ENCODE assay signal across 10 cellular contexts in the genomic region with DNA sequence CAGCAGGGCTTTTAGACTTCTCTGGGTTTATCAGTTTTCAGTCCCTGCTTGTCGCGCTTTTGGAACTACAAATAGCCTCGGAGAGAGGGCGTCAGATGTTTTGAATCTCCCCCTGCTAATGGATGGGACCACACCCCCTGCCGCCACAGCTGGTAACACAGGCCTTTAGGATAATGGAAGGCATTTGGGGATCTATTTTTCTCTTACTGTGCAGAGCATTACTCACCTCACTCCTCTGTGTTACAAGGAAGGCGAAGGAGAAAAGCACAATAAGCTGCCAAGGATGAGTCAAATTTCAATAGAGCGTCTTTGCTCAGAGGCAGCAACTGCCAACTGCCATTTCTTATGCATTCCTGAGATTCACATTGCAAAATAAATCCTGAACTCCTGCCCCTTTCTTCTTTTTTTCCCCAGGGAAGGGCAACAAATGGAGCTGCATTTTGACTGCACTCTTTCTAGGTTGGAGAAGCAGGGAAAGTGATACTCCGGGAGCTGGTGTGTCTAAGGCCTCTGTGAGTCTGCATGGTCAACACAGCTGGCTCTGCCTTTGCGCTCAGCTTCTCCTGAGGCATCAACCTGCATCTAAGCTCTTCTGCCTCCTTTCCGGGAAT. TPM values are rescaled to one million over a fixed set of nuclear protein-coding genes. Genes with fewer than 3 reads are reported as not detected.
A peak's percentile ranks its signal among the peaks of the same experiment; 100 is the strongest.
DNase-seq lines count a peak whose midpoint lies in the region; ATAC-seq and TF ChIP-seq lines count a peak whose summit lies in the region.
"Had no signal": no experiment of that assay in that cellular context is flagged by ENCODE, and none has a peak within 500 bp of the region (broad histone marks: within the 10 kb centered on the region; RNA-seq: fewer than 3 reads in every experiment).

No MANE protein-coding gene starts in this region.

- no peaks in the 10 kb centered on the region for H3K23me2 ChIP-seq in H9 (ENCODE audit: insufficient read length, low read depth, low read length, poor library complexity, severe bottlenecking)

- peaks cover 19 to 20% of the 10 kb centered on the region in 2 experiments for H3K4me1 Mint-ChIP-seq in H9

- no peak overlapping the region for H2BK20ac ChIP-seq in H9 (ENCODE audit: low read depth, low read length, poor library complexity, severe bottlenecking)

- H3K9ac ChIP-seq in H9 (ENCODE audit: extremely low read depth, insufficient read length, low read length) (no peak overlapping the region), PC-3 (ENCODE audit: low read length) (no peak overlapping the region; the same call in 1 of the 2 replicates), smooth muscle cell (ENCODE audit: low read depth) (no peak overlapping the region)

- H3K4me3 ChIP-seq in PC-3 (ENCODE audit: low read length) (0 out of 2 replicates have a peak overlapping the region, but pooled peaks have one; percentile 7), smooth muscle cell (no peak overlapping the region)
- H3K4me3 ChIP-seq: ascending aorta had no signal

- CTCF ChIA-PET in PC-3 (lab: Charles Lee) = interaction anchor here (0.6 kb wide), 1 partner anchor 583 kb away, joined by 3 read pairs; the partner anchor contains the start of gene BBIP1

- ATAC-seq in PC-3 = peak; percentile 99
- peak; percentile 99 for ATAC-seq in esophagus mucosa
- ATAC-seq in HG03378 (IDR thresholded peaks at IDR 0.05; ENCODE audit: unreplicated experiment) = no peak
- ATAC-seq in GM18861 (IDR thresholded peaks at IDR 0.05; ENCODE audit: unreplicated experiment) = no peak

- H2BK5ac ChIP-seq in H9 (ENCODE audit: insufficient read length, low read length) = no peak overlapping the region

- no peaks in the 10 kb centered on the region for H3K27me3 ChIP-seq in H9 (ENCODE audit: insufficient read depth, low read length)
- no peaks in the 10 kb centered on the region for H3K27me3 ChIP-seq in PC-3 (ENCODE audit: low read length)
- peaks cover 3% of the 10 kb centered on the region for H3K27me3 ChIP-seq in smooth muscle cell (ENCODE audit: low read depth)
- H3K27me3 ChIP-seq: ascending aorta had no signal

- H2BK15ac ChIP-seq in H9 (ENCODE audit: low read depth, low read length) = no peak overlapping the region

- intact Hi-C loops in PC-3 (cut with micrococcal nuclease) = no loop called here

- no peak overlapping the region for H3K56ac ChIP-seq in H9 (ENCODE audit: insufficient read length, low read depth, low read length)

- H2AK5ac ChIP-seq in H9 (ENCODE audit: insufficient read length, low read length) = no peak overlapping the region

- H3K4me2 ChIP-seq in H9 (ENCODE audit: insufficient read depth, insufficient read length, low read length) (peak overlapping the region; percentile 18), PC-3 (ENCODE audit: low read length) (peak overlapping the region; percentile 52), smooth muscle cell (no peak overlapping the region)

- H3K9me3 ChIP-seq in H9 (ENCODE audit: control insufficient read depth, low read depth, low read length) (no peaks in the 10 kb centered on the region), PC-3 (ENCODE audit: low read length) (no peaks in the 10 kb centered on the region), smooth muscle cell (replicated peaks; ENCODE audit: low read depth) (no peaks in the 10 kb centered on the region)

- no peak overlapping the region for H3K27ac ChIP-seq in H9 (ENCODE audit: insufficient read length, low read depth, low read length)
- H3K27ac ChIP-seq in PC-3 (ENCODE audit: low read length) = peak overlapping the region; percentile 77
- H3K27ac ChIP-seq in smooth muscle cell (ENCODE audit: low read depth) = no peak overlapping the region
- H3K27ac ChIP-seq: ascending aorta had no signal

- POLR2A ChIA-PET in PC-3 (lab: Charles Lee; ENCODE audit: unreplicated experiment) = interaction anchor here (0.6 to 1.2 kb wide), 2 partner anchors 10 to 72 kb away, joined by 3 to 4 read pairs; no protein-coding TSS in a partner anchor

- H3K23ac ChIP-seq in H9 (ENCODE audit: insufficient read length, low read depth, low read length) = no peak overlapping the region

- H3K4ac ChIP-seq in H9 (ENCODE audit: low read depth, low read length) = no peak overlapping the region

- no peak overlapping the region for H2BK12ac ChIP-seq in H9 (ENCODE audit: insufficient read length, low read depth, low read length)

- peaks cover 11 to 12% of the 10 kb centered on the region in 2 experiments for H3K9me3 Mint-ChIP-seq in H9

- peaks cover 0 to 9% (median 6%) of the 10 kb centered on the region in 3 experiments; a peak in 2 of 7 replicates for H3K36me3 Mint-ChIP-seq in H9 (ENCODE audit: insufficient read depth in 1 of 3, low read depth in 3 of 3)

- no peaks in the 10 kb centered on the region for H3K79me2 ChIP-seq in H9 (ENCODE audit: insufficient read depth, low read length)
- no peaks in the 10 kb centered on the region for H3K79me2 ChIP-seq in PC-3 (ENCODE audit: low read length)
- no peaks in the 10 kb centered on the region for H3K79me2 ChIP-seq in smooth muscle cell (ENCODE audit: low read depth)

- H3K4me1 ChIP-seq in H9 (ENCODE audit: insufficient read depth, low read length) = no peaks in the 10 kb centered on the region; the same call in 1 of the 2 replicates
- H3K4me1 ChIP-seq in PC-3 (ENCODE audit: insufficient read depth, low read length) = peaks cover 30% of the 10 kb centered on the region
- H3K4me1 ChIP-seq in smooth muscle cell (ENCODE audit: low read depth) = peaks cover 17% of the 10 kb centered on the region
- H3K4me1 ChIP-seq: ascending aorta had no signal

- H4K20me1 ChIP-seq in H9 (ENCODE audit: control insufficient read depth, insufficient read depth, insufficient read length) (no peaks in the 10 kb centered on the region), PC-3 (ENCODE audit: low read length) (no peaks in the 10 kb centered on the region), smooth muscle cell (ENCODE audit: low read depth) (no peaks in the 10 kb centered on the region)

- no peak overlapping the region for H4K91ac ChIP-seq in H9 (ENCODE audit: insufficient read length, low read depth, low read length)

- no peak overlapping the region for H4K8ac ChIP-seq in H9 (replicated peaks; ENCODE audit: insufficient read length, low read depth, low read length)

- no peaks in the 10 kb centered on the region for H3K36me3 ChIP-seq in PC-3 (ENCODE audit: low read depth, low read length)
- no peaks in the 10 kb centered on the region for H3K36me3 ChIP-seq in smooth muscle cell (ENCODE audit: low read depth)
- H3K36me3 ChIP-seq: ascending aorta had no signal

- H3T11ph ChIP-seq in H9 (ENCODE audit: low read length) = no peak overlapping the region

- WGBS in H9 (ENCODE audit: extremely low coverage, insufficient read length, low lambda C conversion rate) = no CpG with 5 or more reads among the region's 10 CpGs
- WGBS in smooth muscle cell (ENCODE audit: low lambda C conversion rate) = 49% methylated on average over 10 of the region's 10 CpGs

- H3K14ac ChIP-seq in H9 (ENCODE audit: insufficient read depth, low read length) = no peak overlapping the region

- H3K4me3 Mint-ChIP-seq in H9 = peak overlapping the region in 1 of 2 experiments; percentile 37; a peak in 1 of 5 replicates

- H3K79me1 ChIP-seq in H9 (ENCODE audit: insufficient read depth, low read depth, low read length, poor library complexity, severe bottlenecking) = no peaks in the 10 kb centered on the region

- TF ChIP-seq CTCF in H9 (conservative IDR thresholded peaks at IDR 0.05) (peak; percentile 31; the same call in 1 of the 3 replicates), PC-3 (conservative IDR thresholded peaks at IDR 0.05; ENCODE audit: low read depth, low read length) (no peak), smooth muscle cell (IDR thresholded peaks at IDR 0.05; ENCODE audit: borderline replicate concordance, insufficient read depth, poor library complexity, severe bottlenecking) (no peak)

- H3K18ac ChIP-seq in H9 (ENCODE audit: insufficient read length, low read depth, low read length) = no peak overlapping the region

- no peak overlapping the region for H2BK120ac ChIP-seq in H9 (ENCODE audit: low read depth, low read length, poor library complexity, severe bottlenecking)

- H3K9me2 ChIP-seq in PC-3 (replicated peaks; ENCODE audit: low read length) = no peaks in the 10 kb centered on the region

- H3K27ac Mint-ChIP-seq in H9 = peak overlapping the region in 2 of 3 experiments; percentile 26 to 86; a peak in 3 of 7 replicates

- BruUV-seq in PC-3 (replicated peaks; lab: Mats Ljungman, UMichigan) = no TSS peak

- peak; percentile 46 for DNase-seq in H9
- DNase-seq in PC-3 = peak; percentile 89
- DNase-seq in putamen (ENCODE audit: low spot score) = peak; percentile 52
- DNase-seq in stimulated activated naive CD4-positive, alpha-beta T cell treated with Interleukin-2 at 50 U/mL for 16 hours (lab: John Stamatoyannopoulos, UW) = no peak
- no peak for DNase-seq in smooth muscle cell (lab: John Stamatoyannopoulos, UW; ENCODE audit: unreplicated experiment)
- DNase-seq: right cardiac atrium had no signal

- H2AFZ ChIP-seq in H9 (ENCODE audit: low read length) = peak overlapping the region; percentile 91
- H2AFZ ChIP-seq in PC-3 (ENCODE audit: low read length) = peak overlapping the region; percentile 57; the same call in 1 of the 2 replicates
- H2AFZ ChIP-seq in smooth muscle cell (ENCODE audit: low read depth) = no peak overlapping the region

- no peaks in the 10 kb centered on the region; the same call in 1 of the 2 replicates for H3K27me3 Mint-ChIP-seq in H9 (ENCODE audit: low read depth)

- H4K5ac ChIP-seq in H9 (ENCODE audit: insufficient read length, low read depth, low read length) = no peak overlapping the region

- H3F3A ChIP-seq in PC-3 (ENCODE audit: low read length, unreplicated experiment) (no peaks in the 10 kb centered on the region), smooth muscle cell (ENCODE audit: low read depth) (no peaks in the 10 kb centered on the region)

RNA-seq across cellular contexts. Expression of gene SMNDC1, which starts 31.5 kb away (rescaled TPM):
- total RNA-seq in H9 (2021) (55.7 and 57.7 TPM in 2 replicates), PC-3 (2014; rRNA removed) (16.3 and 18.4 TPM in 2 replicates), esophagus mucosa (19.2 TPM), smooth muscle cell (17.7 and 25.6 TPM in 2 replicates)
- 19.0 and 22.2 TPM in 2 replicates for polyA plus RNA-seq in smooth muscle cell

Comparison
In these comparisons a context has a peak if more than half of its experiments do, and no peak if none do; other contexts are left out.
1. DNase-seq: peak in H9 (single experiment), PC-3 (single experiment) and putamen (single experiment); none in stimulated activated naive CD4-positive, alpha-beta T cell treated with Interleukin-2 at 50 U/mL for 16 hours (single experiment) and smooth muscle cell (single experiment).
2. ATAC-seq: peak in PC-3 (single experiment) and esophagus mucosa (single experiment); none in HG03378 (single experiment) and GM18861 (single experiment).